ENCODE assay signal across 9 cellular contexts in the genomic region with DNA sequence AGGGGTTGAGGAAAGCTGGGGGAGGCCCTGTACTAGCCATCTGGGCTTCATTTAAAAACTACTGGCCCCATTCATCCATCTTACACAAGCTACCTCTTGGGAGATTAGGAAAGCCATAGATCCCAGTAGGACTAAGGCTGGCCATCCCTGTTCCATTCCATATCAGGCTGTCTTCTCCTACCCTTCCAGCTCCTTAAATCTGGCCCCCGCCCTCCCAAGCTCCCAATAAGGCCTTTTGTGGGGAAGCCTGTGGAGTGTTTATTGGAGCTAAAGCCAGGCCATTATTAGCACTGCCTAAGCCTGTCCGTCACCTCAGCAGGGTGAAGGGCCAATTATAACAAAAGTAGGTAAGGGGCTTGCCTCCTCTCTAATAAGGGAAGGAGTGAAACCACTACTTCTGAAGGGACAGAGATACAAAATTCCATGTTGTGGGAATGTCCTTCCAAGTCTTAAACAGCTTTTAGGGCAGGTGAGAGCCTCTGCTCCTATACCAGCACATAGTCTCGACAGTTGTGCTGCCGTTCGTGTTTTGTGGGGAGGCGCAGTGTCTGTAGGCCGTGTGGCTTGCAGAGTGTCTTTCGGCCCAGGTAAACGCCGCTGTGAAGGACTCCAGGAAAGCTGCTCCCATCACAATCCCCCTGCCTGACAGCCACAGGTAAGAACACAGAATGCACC. TPM values are rescaled to one million over a fixed set of nuclear protein-coding genes. Genes with fewer than 3 reads are reported as not detected.
A peak's percentile ranks its signal among the peaks of the same experiment; 100 is the strongest.
DNase-seq lines count a peak whose midpoint lies in the region; ATAC-seq and TF ChIP-seq lines count a peak whose summit lies in the region.
"Had no signal": no experiment of that assay in that cellular context is flagged by ENCODE, and none has a peak within 500 bp of the region (broad histone marks: within the 10 kb centered on the region; RNA-seq: fewer than 3 reads in every experiment).

No MANE protein-coding gene starts in this region.

- H3K36me3 ChIP-seq in fibroblast of lung (ENCODE audit: control insufficient read depth, insufficient read depth, low read length) (peaks cover 34% of the 10 kb centered on the region), sigmoid colon (peaks cover 35 to 73% (median 50%) of the 10 kb centered on the region in 4 donors)

- intact Hi-C loops in sigmoid colon (cut with DNase I), result no loop called here

- TF ChIP-seq CTCF in fibroblast of lung (conservative IDR thresholded peaks at IDR 0.05 in 1 of 2, IDR thresholded peaks at IDR 0.05 in 1 of 2; ENCODE audit: low read depth in 1 of 2, low read length in 2 of 2) (no peak), sigmoid colon (IDR thresholded peaks at IDR 0.05) (no peak)

- WGBS in sigmoid colon, 2 donors, result 77 to 80% methylated on average over 10 of the region's 10 CpGs

- peak overlapping the region; percentile 99 for H3K27ac Mint-ChIP-seq in T-helper 17 cell

- H3K4me1 Mint-ChIP-seq in T-helper 17 cell, result peaks cover 49% of the 10 kb centered on the region

- H3K9me3 ChIP-seq in T-helper 17 cell (ENCODE audit: control insufficient read depth, low read length, poor library complexity, severe bottlenecking), result no peaks in the 10 kb centered on the region
- no peaks in the 10 kb centered on the region for H3K9me3 ChIP-seq in fibroblast of lung (ENCODE audit: control insufficient read depth, insufficient read depth, low read depth, low read length)
- no peaks in the 10 kb centered on the region for H3K9me3 ChIP-seq in sigmoid colon

- peak in 1 of 2 donors; percentile 14 for TF ChIP-seq POLR2A in sigmoid colon (IDR thresholded peaks at IDR 0.05)

- H4K20me1 ChIP-seq in fibroblast of lung (ENCODE audit: control insufficient read depth, extremely low read depth, insufficient read depth, low read length), result peaks cover 1% of the 10 kb centered on the region

- no peak overlapping the region for H2AFZ ChIP-seq in fibroblast of lung (ENCODE audit: low read length)

- peaks cover 18% of the 10 kb centered on the region for H3K36me3 Mint-ChIP-seq in T-helper 17 cell (ENCODE audit: low read depth)

- no peak for TF ChIP-seq EP300 in sigmoid colon (IDR thresholded peaks at IDR 0.05)

- no peaks in the 10 kb centered on the region for H3K27me3 Mint-ChIP-seq in T-helper 17 cell

- DNase-seq in ELF-1 (ENCODE audit: low read depth, low spot score) (peak; percentile 31), T-helper 17 cell (no peak), fibroblast of lung (ENCODE audit: low read depth in 2 of 2) (peak in 1 of 2 donors; percentile 4), sigmoid colon (peak; percentile 90), NOMO-1 (lab: John Stamatoyannopoulos, UW; ENCODE audit: unreplicated experiment in 2 of 2) (no peak), NCI-H2029 (lab: John Stamatoyannopoulos, UW) (no peak)
- DNase-seq in central memory CD4-positive, alpha-beta T cell, result no peak
- DNase-seq: NCI-H82 had no signal

- peaks cover 39% of the 10 kb centered on the region for H3K79me2 ChIP-seq in fibroblast of lung (ENCODE audit: control insufficient read depth, insufficient read depth, low read length)

- H3K9ac ChIP-seq in fibroblast of lung (ENCODE audit: insufficient read depth, low read length), result no peak overlapping the region

- H3K4me3 Mint-ChIP-seq in T-helper 17 cell, result peak overlapping the region; percentile 100

- peaks cover 14% of the 10 kb centered on the region for H3K4me1 ChIP-seq in fibroblast of lung (ENCODE audit: control insufficient read depth, extremely low read depth, insufficient read depth, low read length)
- H3K4me1 ChIP-seq in sigmoid colon, result peaks cover 0 to 53% (median 43%) of the 10 kb centered on the region in 4 donors

- no peak for ATAC-seq in T-helper 17 cell
- ATAC-seq in GM21390 (IDR thresholded peaks at IDR 0.05; ENCODE audit: unreplicated experiment), result no peak

- H3K27ac ChIP-seq in fibroblast of lung (ENCODE audit: insufficient read depth, low read length) (no peak overlapping the region), sigmoid colon (peak overlapping the region; percentile 93 to 99 (median 94))

- H3K27me3 ChIP-seq in fibroblast of lung (ENCODE audit: control insufficient read depth, insufficient read depth, low read length) (no peaks in the 10 kb centered on the region), sigmoid colon (no peaks in the 10 kb centered on the region)

- H3K4me3 ChIP-seq in fibroblast of lung (replicated peaks in 1 of 4; ENCODE audit: control extremely low read depth in 1 of 4, insufficient read depth in 1 of 4, low read depth in 3 of 4, low read length in 4 of 4), result peak overlapping the region in 2 of 4 experiments; percentile 67 to 81
- H3K4me3 ChIP-seq in sigmoid colon, result peak overlapping the region; percentile 61 to 99 (median 78)

- peak overlapping the region; percentile 90 for H3K4me2 ChIP-seq in fibroblast of lung (ENCODE audit: extremely low read depth, insufficient read depth, low read length)

RNA-seq across cellular contexts. Expression of gene MYL6, which starts 3.7 kb away (rescaled TPM):
- 100 to 1,000 TPM; 741 to 784 TPM for total RNA-seq in T-helper 17 cell
- 1,163 and 1,517 TPM in 2 replicates for total RNA-seq in fibroblast of lung
- 6,238 and 7,941 TPM in 2 replicates for polyA plus RNA-seq in fibroblast of lung
- polyA plus RNA-seq in fibroblast of lung (2012), result 4,582 and 6,828 TPM in 2 replicates
- polyA minus RNA-seq in fibroblast of lung (ENCODE audit: low replicate concordance), result 818 and 1,187 TPM in 2 replicates
- 1,000 to 10,000 TPM; 6,491 to 9,553 (median 8,571) TPM for total RNA-seq in sigmoid colon
- 1,000 to 10,000 TPM; 3,150 to 7,537 (median 5,524) TPM for polyA plus RNA-seq in sigmoid colon

RNA-seq across cellular contexts. Expression of gene MYL6B, which starts 9.4 kb away (rescaled TPM):
- 1 to 10 TPM; 5.4 to 9.0 TPM for total RNA-seq in T-helper 17 cell
- total RNA-seq in fibroblast of lung, result 71.7 and 98.6 TPM in 2 replicates
- polyA plus RNA-seq in fibroblast of lung, result 87.7 and 99.1 TPM in 2 replicates
- 163 and 171 TPM in 2 replicates for polyA plus RNA-seq in fibroblast of lung (2012)
- 40.3 and 69.5 TPM in 2 replicates for polyA minus RNA-seq in fibroblast of lung (ENCODE audit: low replicate concordance)
- total RNA-seq in sigmoid colon, result 10 to 100 TPM; 37.7 to 90.6 (median 64.1) TPM
- 10 to 100 TPM; 26.4 to 63.7 (median 32.3) TPM for polyA plus RNA-seq in sigmoid colon

RNA-seq across cellular contexts. Expression of gene SMARCC2, which starts 27.5 kb away (rescaled TPM):
- total RNA-seq in T-helper 17 cell (100 to 1,000 TPM; 130 to 138 TPM), fibroblast of lung (55.5 and 70.8 TPM in 2 replicates), sigmoid colon (100 to 1,000 TPM in 1 of 4 donors, 10 to 100 TPM in 3; 55.7 to 135 (median 70.7) TPM)
- polyA plus RNA-seq in fibroblast of lung (60.2 and 69.6 TPM in 2 replicates), sigmoid colon (10 to 100 TPM; 18.0 to 44.4 (median 18.3) TPM)
- 49.2 and 50.4 TPM in 2 replicates for polyA plus RNA-seq in fibroblast of lung (2012)
- 64.1 and 69.7 TPM in 2 replicates for polyA minus RNA-seq in fibroblast of lung (ENCODE audit: low replicate concordance)

RNA-seq across cellular contexts. Expression of gene ESYT1, which starts 33.7 kb away (rescaled TPM):
- 100 to 1,000 TPM; 178 to 211 TPM for total RNA-seq in T-helper 17 cell
- total RNA-seq in fibroblast of lung, result 261 and 446 TPM in 2 replicates
- polyA plus RNA-seq in fibroblast of lung, result 182 and 260 TPM in 2 replicates
- polyA plus RNA-seq in fibroblast of lung (2012), result 135 and 167 TPM in 2 replicates
- 837 and 884 TPM in 2 replicates for polyA minus RNA-seq in fibroblast of lung (ENCODE audit: low replicate concordance)
- 100 to 1,000 TPM in 1 of 4 donors, 10 to 100 TPM in 3; 67.6 to 102 (median 88.7) TPM for total RNA-seq in sigmoid colon
- polyA plus RNA-seq in sigmoid colon, result 10 to 100 TPM in 2 of 3 donors, 1 to 10 TPM in 1; 9.0 to 73.9 (median 13.8) TPM

RNA-seq across cellular contexts. Expression of gene ZC3H10, which starts 43.7 kb away (rescaled TPM):
- total RNA-seq in T-helper 17 cell (1 to 10 TPM; 6.8 to 8.7 TPM), fibroblast of lung (5.6 and 7.2 TPM in 2 replicates), sigmoid colon (1 to 10 TPM; 3.9 to 6.9 (median 4.8) TPM)
- polyA plus RNA-seq in fibroblast of lung (1.8 and 1.9 TPM in 2 replicates), sigmoid colon (1 to 10 TPM; 1.2 to 3.8 (median 1.4) TPM)
- 1.9 and 3.5 TPM in 2 replicates for polyA plus RNA-seq in fibroblast of lung (2012)
- polyA minus RNA-seq in fibroblast of lung (ENCODE audit: low replicate concordance), result 2.9 and 4.0 TPM in 2 replicates

Comparison
In these comparisons a context has a peak if more than half of its experiments do, and no peak if none do; other contexts are left out.
1. DNase-seq: peak in ELF-1 (single experiment) and sigmoid colon (single experiment); none in T-helper 17 cell (0 of 3), NOMO-1 (0 of 2), NCI-H2029 (single experiment) and central memory CD4-positive, alpha-beta T cell (single experiment).